ENCODE assay signal across 1 cellular context in genomic region chr17:37488607-37489196, GRCh38.
TF ChIP-seq lines count a peak whose summit lies in the region.

No MANE protein-coding gene starts in this region.

TF ChIP-seq in GM12878, 131 proteins besides CTCF, POLR2A, EP300 and RAD21 (continued from another document):
- TF ChIP-seq PKNOX1 (IDR thresholded peaks at IDR 0.05) (no peak), CBX5 (IDR thresholded peaks at IDR 0.05; ENCODE audit: low read depth) (no peak), IRF5 (IDR thresholded peaks at IDR 0.05; ENCODE audit: borderline replicate concordance) (no peak), MAX (IDR thresholded peaks at IDR 0.05; ENCODE audit: low read depth, low read length) (no peak), CHD1 (IDR thresholded peaks at IDR 0.05; ENCODE audit: low read depth, low read length) (no peak), PAX8 (IDR thresholded peaks at IDR 0.05) (no peak), USF1 (IDR thresholded peaks at IDR 0.05; ENCODE audit: borderline replicate concordance, extremely low read length, insufficient read depth, low read depth, low read length) (peak; percentile 51), SPI1 (IDR thresholded peaks at IDR 0.05; ENCODE audit: borderline replicate concordance, insufficient read depth, low read depth, low read length) (0 out of 2 replicates have a peak, but pooled peaks have one; percentile 20), BCL3 (IDR thresholded peaks at IDR 0.05; ENCODE audit: borderline replicate concordance, insufficient read depth, low read depth, low read length, poor library complexity, severe bottlenecking) (peak; percentile 37), PAX5 (IDR thresholded peaks at IDR 0.05; ENCODE audit: borderline replicate concordance, low read depth, low read length) (no peak), WRNIP1 (IDR thresholded peaks at IDR 0.05; ENCODE audit: borderline replicate concordance, low read depth, low read length) (no peak), NR2C1 (IDR thresholded peaks at IDR 0.05) (no peak), ELK1 (IDR thresholded peaks at IDR 0.05; ENCODE audit: low read depth, low read length) (no peak)
